ENCODE assay signal across 8 cellular contexts in the genomic region with DNA sequence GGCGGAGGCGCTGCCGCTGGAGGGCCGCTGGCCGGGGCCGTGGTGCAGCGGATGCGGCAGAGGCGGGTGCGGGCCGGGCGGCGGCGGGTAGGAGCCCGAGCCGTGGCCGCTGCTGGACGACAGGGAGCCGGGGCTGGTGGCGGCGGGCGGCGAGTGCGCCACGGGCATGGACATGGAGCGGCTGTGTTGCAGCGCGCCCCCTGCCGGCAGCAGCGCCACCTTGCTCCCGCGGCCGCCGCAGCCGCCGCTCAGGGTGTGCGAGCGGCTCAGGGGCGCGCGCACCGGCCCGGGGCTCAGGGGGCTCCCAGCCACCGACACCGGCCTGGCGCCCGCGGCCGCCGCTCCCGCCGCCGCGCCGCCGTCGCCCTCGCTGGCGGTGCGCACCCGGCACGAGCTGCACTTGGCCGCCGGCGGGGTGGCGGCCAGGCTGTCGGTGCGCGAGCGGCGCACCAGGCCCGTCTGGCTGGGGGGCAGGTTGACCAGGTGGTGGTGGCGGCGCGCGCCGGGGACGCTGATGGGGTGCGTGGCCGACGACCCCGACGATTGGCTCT. TPM values are rescaled to one million over a fixed set of nuclear protein-coding genes. Genes with fewer than 3 reads are reported as not detected.
DNase-seq lines count a peak whose midpoint lies in the region; ATAC-seq and TF ChIP-seq lines count a peak whose summit lies in the region.

No MANE protein-coding gene starts in this region.

- ATAC-seq in HG02759 (IDR thresholded peaks at IDR 0.05; ENCODE audit: unreplicated experiment) (peak; percentile 21), HG02642 (IDR thresholded peaks at IDR 0.05; ENCODE audit: poor library complexity, unreplicated experiment) (no peak)
- ATAC-seq in activated naive CD8-positive, alpha-beta T cell treated with anti-CD3 and anti-CD28 coated beads, Interleukin-2, amount 50 U/mL, for 24 hours: peak; percentile 41

- peak; percentile 83 for DNase-seq in AG20443 (ENCODE audit: low spot score)
- DNase-seq in SK-N-MC (ENCODE audit: low read depth, low spot score): no peak
- DNase-seq in activated naive CD8-positive, alpha-beta T cell treated with anti-CD3 and anti-CD28 coated beads, Interleukin-2, amount 50 U/mL, for 24 hours: peak; percentile 76
- DNase-seq in cardiac muscle cell (ENCODE audit: low read depth in 1 of 2, low spot score in 1 of 2): peak; percentile 86 to 89
- DNase-seq in osteoblast (ENCODE audit: insufficient read length, low spot score, missing footprints): peak; percentile 99

- H3K4me3 ChIP-seq in SK-N-MC (peak overlapping the region; percentile 98), cardiac muscle cell (peak overlapping the region; percentile 91), osteoblast (ENCODE audit: insufficient read depth, low read length) (peak overlapping the region; percentile 64), urinary bladder (ENCODE audit: low read depth, low read length) (peak overlapping the region; percentile 90)

- H3K79me2 ChIP-seq in osteoblast (ENCODE audit: insufficient read depth, low read length): peaks cover 15% of the 10 kb centered on the region

- peak overlapping the region; percentile 63 for H3K4me3 Mint-ChIP-seq in activated naive CD8-positive, alpha-beta T cell treated with anti-CD3 and anti-CD28 coated beads, Interleukin-2, amount 50 U/mL, for 24 hours

- H3K4me1 Mint-ChIP-seq in activated naive CD8-positive, alpha-beta T cell treated with anti-CD3 and anti-CD28 coated beads, Interleukin-2, amount 50 U/mL, for 24 hours: peaks cover 24% of the 10 kb centered on the region

- peaks cover 11% of the 10 kb centered on the region for H3K27me3 Mint-ChIP-seq in activated naive CD8-positive, alpha-beta T cell treated with anti-CD3 and anti-CD28 coated beads, Interleukin-2, amount 50 U/mL, for 24 hours

- peak overlapping the region; percentile 98 for H3K27ac ChIP-seq in SK-N-MC
- H3K27ac ChIP-seq in cardiac muscle cell: no peak overlapping the region
- H3K27ac ChIP-seq in osteoblast (ENCODE audit: low read depth, low read length): no peak overlapping the region
- H3K27ac ChIP-seq in urinary bladder (ENCODE audit: low read depth): no peak overlapping the region

- H3K36me3 ChIP-seq in SK-N-MC (ENCODE audit: insufficient read depth, low read length) (peaks cover 53% of the 10 kb centered on the region), cardiac muscle cell (no peaks in the 10 kb centered on the region), osteoblast (ENCODE audit: insufficient read depth, low read length) (no peaks in the 10 kb centered on the region), urinary bladder (ENCODE audit: insufficient read depth) (peaks cover 4% of the 10 kb centered on the region)

- 1% methylated on average over 82 of the region's 83 CpGs for whole genome bisulfite sequencing in urinary bladder

- H3K9ac ChIP-seq in SK-N-MC (ENCODE audit: insufficient read length): peak overlapping the region; percentile 99

- H3K27me3 ChIP-seq in cardiac muscle cell: peaks cover 4% of the 10 kb centered on the region
- H3K27me3 ChIP-seq in osteoblast (ENCODE audit: insufficient read depth, low read length): peaks cover 28% of the 10 kb centered on the region

- H4K20me1 ChIP-seq in osteoblast (ENCODE audit: insufficient read depth, low read length): no peaks in the 10 kb centered on the region

- H3K36me3 Mint-ChIP-seq in activated naive CD8-positive, alpha-beta T cell treated with anti-CD3 and anti-CD28 coated beads, Interleukin-2, amount 50 U/mL, for 24 hours (ENCODE audit: low read depth): peaks cover 4% of the 10 kb centered on the region

- H3K9me3 ChIP-seq in SK-N-MC (ENCODE audit: low read depth, low read length) (no peaks in the 10 kb centered on the region), cardiac muscle cell (ENCODE audit: low read depth) (no peaks in the 10 kb centered on the region), osteoblast (ENCODE audit: low read depth, low read length) (no peaks in the 10 kb centered on the region)

- no peak overlapping the region for H2AFZ ChIP-seq in osteoblast (ENCODE audit: low read length)

- peak overlapping the region; percentile 23 for H3K4me2 ChIP-seq in osteoblast (ENCODE audit: insufficient read depth, low read length)

- peaks cover 1% of the 10 kb centered on the region for H3K4me1 ChIP-seq in cardiac muscle cell (ENCODE audit: low read depth)
- H3K4me1 ChIP-seq in osteoblast (ENCODE audit: insufficient read depth, low read length): no peaks in the 10 kb centered on the region
- H3K4me1 ChIP-seq in urinary bladder (ENCODE audit: insufficient read depth): peaks cover 3% of the 10 kb centered on the region

- no peaks in the 10 kb centered on the region for H3K9me3 Mint-ChIP-seq in activated naive CD8-positive, alpha-beta T cell treated with anti-CD3 and anti-CD28 coated beads, Interleukin-2, amount 50 U/mL, for 24 hours

- H3K27ac Mint-ChIP-seq in activated naive CD8-positive, alpha-beta T cell treated with anti-CD3 and anti-CD28 coated beads, Interleukin-2, amount 50 U/mL, for 24 hours: no peak overlapping the region

- TF ChIP-seq CTCF in cardiac muscle cell (IDR thresholded peaks at IDR 0.05; ENCODE audit: low read depth, low read length) (peak; percentile 16), osteoblast (IDR thresholded peaks at IDR 0.05; ENCODE audit: extremely low read depth, low read depth, low read length) (peak; percentile 32)

RNA-seq across cellular contexts. Expression of gene IRS2, which starts 1.7 kb away (rescaled TPM):
- 5.5 and 12.6 TPM in 2 replicates for total RNA-seq in cardiac muscle cell
- 3.0 and 5.1 TPM in 2 replicates for polyA plus RNA-seq in cardiac muscle cell
- 7.1 and 8.3 TPM in 2 replicates for total RNA-seq in osteoblast
- total RNA-seq in urinary bladder: 6.5 TPM
- polyA plus RNA-seq in urinary bladder: 11.3 TPM
